Comparison of ENCODE assay signal across 1 cellular context in genomic region chr22:22979954-22980353, GRCh38.
TF ChIP-seq lines count a peak whose summit lies in the region.

No MANE protein-coding gene starts in this region.

TF ChIP-seq in K562, 482 proteins besides CTCF, POLR2A, EP300 and RAD21 (continued from another document):
- no peak for TF ChIP-seq ZBTB11 (CRISPR knock-in tag; IDR thresholded peaks at IDR 0.05)
TF ChIP-seq in K562: peak in this region for 9.
